ENCODE assay signal across 18 cellular contexts in genomic region chr6:63759605-63760004, GRCh38.
A peak's percentile ranks its signal among the peaks of the same experiment; 100 is the strongest.
DNase-seq lines count a peak whose midpoint lies in the region; ATAC-seq, FAIRE-seq and TF ChIP-seq lines count a peak whose summit lies in the region.
"Had no signal": no experiment of that assay in that cellular context is flagged by ENCODE, and none has a peak within 500 bp of the region (broad histone marks: within the 10 kb centered on the region; RNA-seq: fewer than 3 reads in every experiment).

No MANE protein-coding gene starts in this region.

- H3K4me3 ChIP-seq in GM23248 (no peak overlapping the region), LNCaP clone FGC (ENCODE audit: low read depth, low read length) (no peak overlapping the region), bronchial epithelial cell (ENCODE audit: low read depth, low read length) (no peak overlapping the region)
- H3K4me3 ChIP-seq: BLaER1, GM23338, K562, MG63, SJSA1 had no signal

- H3K9me3 Mint-ChIP-seq in osteocyte (ENCODE audit: unreplicated experiment): peaks cover 16% of the 10 kb centered on the region
- H3K9me3 Mint-ChIP-seq in activated T-helper 2 cell treated with anti-CD3 and anti-CD28 coated beads, Interferon-gamma antibody, Interleukin-2, Interleukin-4, amounts not matched to agents 10 μg/mL and 5 μg/mL and 100 μg/mL, durations not matched to agents 14 hours and 24 hours and 36 hours: peaks cover 15% of the 10 kb centered on the region

- H3K9ac ChIP-seq in GM23248: no peak overlapping the region
- H3K9ac ChIP-seq: BLaER1 had no signal

- intact Hi-C loops in activated T-helper 2 cell treated with anti-CD3 and anti-CD28 coated beads, Interferon-gamma antibody, Interleukin-2, Interleukin-4, amounts not matched to agents 10 μg/mL and 5 μg/mL and 100 μg/mL, durations not matched to agents 14 hours and 24 hours and 36 hours (cut with micrococcal nuclease): loop anchor here (10.0 kb wide), 1 partner anchor 65 kb away; no protein-coding TSS in a partner anchor

- H3K36me3 ChIP-seq in GM23248 (ENCODE audit: low read depth): peaks cover 4% of the 10 kb centered on the region; the same call in 1 of the 2 replicates
- H3K36me3 ChIP-seq in bronchial epithelial cell (ENCODE audit: control insufficient read depth, insufficient read depth, low read length): no peaks in the 10 kb centered on the region
- H3K36me3 ChIP-seq: BLaER1, MG63, SJSA1 had no signal

- FAIRE-seq in bronchial epithelial cell (lab: Jason Lieb, UNC): no peak
- FAIRE-seq: K562 had no signal

- in situ Hi-C loops in GM23248 (cut with MboI): no loop called here

- H3K27ac Mint-ChIP-seq in osteocyte (ENCODE audit: unreplicated experiment): no peak overlapping the region
- H3K27ac Mint-ChIP-seq in activated T-helper 2 cell treated with anti-CD3 and anti-CD28 coated beads, Interferon-gamma antibody, Interleukin-2, Interleukin-4, amounts not matched to agents 10 μg/mL and 5 μg/mL and 100 μg/mL, durations not matched to agents 14 hours and 24 hours and 36 hours: no peak overlapping the region
- H3K27ac Mint-ChIP-seq: GM23338, T-cell had no signal

- H3K27ac ChIP-seq in GM23248: no peak overlapping the region
- H3K27ac ChIP-seq: BLaER1, RWPE1, SJSA1 had no signal

- H3K9me3 ChIP-seq in GM23248 (ENCODE audit: low read depth): no peaks in the 10 kb centered on the region
- H3K9me3 ChIP-seq: MG63 had no signal

- peaks cover 10% of the 10 kb centered on the region for H3K36me3 Mint-ChIP-seq in osteocyte (ENCODE audit: unreplicated experiment)
- H3K36me3 Mint-ChIP-seq in activated T-helper 2 cell treated with anti-CD3 and anti-CD28 coated beads, Interferon-gamma antibody, Interleukin-2, Interleukin-4, amounts not matched to agents 10 μg/mL and 5 μg/mL and 100 μg/mL, durations not matched to agents 14 hours and 24 hours and 36 hours (ENCODE audit: low read depth): no peaks in the 10 kb centered on the region

- no peak overlapping the region for H3K4me3 Mint-ChIP-seq in osteocyte (ENCODE audit: unreplicated experiment)
- H3K4me3 Mint-ChIP-seq in activated T-helper 2 cell treated with anti-CD3 and anti-CD28 coated beads, Interferon-gamma antibody, Interleukin-2, Interleukin-4, amounts not matched to agents 10 μg/mL and 5 μg/mL and 100 μg/mL, durations not matched to agents 14 hours and 24 hours and 36 hours (ENCODE audit: low read depth): no peak overlapping the region
- H3K4me3 Mint-ChIP-seq: GM23338, T-cell had no signal

- H3K27me3 ChIP-seq in GM23248 (replicated peaks; ENCODE audit: insufficient read depth) (no peaks in the 10 kb centered on the region), bronchial epithelial cell (ENCODE audit: control insufficient read depth, insufficient read depth, low read length) (no peaks in the 10 kb centered on the region)
- H3K27me3 ChIP-seq: BLaER1, MG63 had no signal

- H3K79me2 ChIP-seq in GM23248 (ENCODE audit: insufficient read depth): no peaks in the 10 kb centered on the region

- no peaks in the 10 kb centered on the region for H3K4me1 Mint-ChIP-seq in osteocyte (ENCODE audit: unreplicated experiment)
- no peaks in the 10 kb centered on the region for H3K4me1 Mint-ChIP-seq in activated T-helper 2 cell treated with anti-CD3 and anti-CD28 coated beads, Interferon-gamma antibody, Interleukin-2, Interleukin-4, amounts not matched to agents 10 μg/mL and 5 μg/mL and 100 μg/mL, durations not matched to agents 14 hours and 24 hours and 36 hours (ENCODE audit: low read depth)
- H3K4me1 Mint-ChIP-seq: T-cell had no signal

- TF ChIP-seq CTCF in LNCaP clone FGC (IDR thresholded peaks at IDR 0.05; ENCODE audit: control insufficient read depth, extremely low read depth, insufficient read depth): 0 out of 2 replicates have a peak, but pooled peaks have one; percentile 24
- no peak for TF ChIP-seq CTCF in bronchial epithelial cell (IDR thresholded peaks at IDR 0.05; ENCODE audit: insufficient read depth, low read length, severe bottlenecking)
- TF ChIP-seq CTCF in osteocyte (IDR thresholded peaks at IDR 0.05): peak; percentile 10

- H3K4me1 ChIP-seq in GM23248 (ENCODE audit: insufficient read depth): no peaks in the 10 kb centered on the region
- H3K4me1 ChIP-seq: BLaER1, SJSA1 had no signal

- H3K4me2 ChIP-seq in GM23248 (ENCODE audit: unreplicated experiment): no peak overlapping the region
- H3K4me2 ChIP-seq: BLaER1, GM23338 had no signal

- DNase-seq in GM23248: peak; percentile 3
- no peak for DNase-seq in LNCaP clone FGC (ENCODE audit: low read depth)
- peak; percentile 10 for DNase-seq in bronchial epithelial cell (ENCODE audit: low read depth)
- DNase-seq in osteocyte (ENCODE audit: extremely low spot score, unreplicated experiment): no peak
- DNase-seq in activated T-helper 2 cell treated with anti-CD3 and anti-CD28 coated beads, Interferon-gamma antibody, Interleukin-2, Interleukin-4, amounts not matched to agents 10 μg/mL and 5 μg/mL and 100 μg/mL, durations not matched to agents 14 hours and 24 hours and 36 hours (ENCODE audit: low spot score): no peak
- DNase-seq: DMS 273 treated with DMSO at 0.1 percent for 48 hours, MG63, NCI-H1105, NCI-H187, NCI-H2171, T-cell had no signal

- peaks cover 23% of the 10 kb centered on the region for H3K27me3 Mint-ChIP-seq in osteocyte (ENCODE audit: unreplicated experiment)
- H3K27me3 Mint-ChIP-seq in activated T-helper 2 cell treated with anti-CD3 and anti-CD28 coated beads, Interferon-gamma antibody, Interleukin-2, Interleukin-4, amounts not matched to agents 10 μg/mL and 5 μg/mL and 100 μg/mL, durations not matched to agents 14 hours and 24 hours and 36 hours (ENCODE audit: low read depth): peaks cover 3% of the 10 kb centered on the region
- H3K27me3 Mint-ChIP-seq: T-cell had no signal

- ATAC-seq in HG03139 (IDR thresholded peaks at IDR 0.05; ENCODE audit: unreplicated experiment) (no peak), HG02884 (IDR thresholded peaks at IDR 0.05; ENCODE audit: unreplicated experiment) (no peak)
- ATAC-seq: GM23338, K562, T-cell had no signal

- H3F3A ChIP-seq in GM23248 (ENCODE audit: insufficient read depth): no peaks in the 10 kb centered on the region

- H3K9me2 ChIP-seq in GM23248 (ENCODE audit: insufficient read depth): no peaks in the 10 kb centered on the region

- H4K20me1 ChIP-seq in GM23248 (ENCODE audit: insufficient read depth): no peaks in the 10 kb centered on the region
- H4K20me1 ChIP-seq: BLaER1 had no signal

- no peak overlapping the region for H2AFZ ChIP-seq in GM23248
- H2AFZ ChIP-seq: GM23338 had no signal

Comparison
In these comparisons a context has a peak if more than half of its experiments do, and no peak if none do; other contexts are left out.
1. DNase-seq: peak in GM23248 (single experiment) and bronchial epithelial cell (single experiment); none in LNCaP clone FGC (single experiment), osteocyte (single experiment) and activated T-helper 2 cell treated with anti-CD3 and anti-CD28 coated beads, Interferon-gamma antibody, Interleukin-2, Interleukin-4, amounts not matched to agents 10 μg/mL and 5 μg/mL and 100 μg/mL, durations not matched to agents 14 hours and 24 hours and 36 hours (single experiment).